Comparison of ENCODE assay signal across 1 cellular context in the genomic region with DNA sequence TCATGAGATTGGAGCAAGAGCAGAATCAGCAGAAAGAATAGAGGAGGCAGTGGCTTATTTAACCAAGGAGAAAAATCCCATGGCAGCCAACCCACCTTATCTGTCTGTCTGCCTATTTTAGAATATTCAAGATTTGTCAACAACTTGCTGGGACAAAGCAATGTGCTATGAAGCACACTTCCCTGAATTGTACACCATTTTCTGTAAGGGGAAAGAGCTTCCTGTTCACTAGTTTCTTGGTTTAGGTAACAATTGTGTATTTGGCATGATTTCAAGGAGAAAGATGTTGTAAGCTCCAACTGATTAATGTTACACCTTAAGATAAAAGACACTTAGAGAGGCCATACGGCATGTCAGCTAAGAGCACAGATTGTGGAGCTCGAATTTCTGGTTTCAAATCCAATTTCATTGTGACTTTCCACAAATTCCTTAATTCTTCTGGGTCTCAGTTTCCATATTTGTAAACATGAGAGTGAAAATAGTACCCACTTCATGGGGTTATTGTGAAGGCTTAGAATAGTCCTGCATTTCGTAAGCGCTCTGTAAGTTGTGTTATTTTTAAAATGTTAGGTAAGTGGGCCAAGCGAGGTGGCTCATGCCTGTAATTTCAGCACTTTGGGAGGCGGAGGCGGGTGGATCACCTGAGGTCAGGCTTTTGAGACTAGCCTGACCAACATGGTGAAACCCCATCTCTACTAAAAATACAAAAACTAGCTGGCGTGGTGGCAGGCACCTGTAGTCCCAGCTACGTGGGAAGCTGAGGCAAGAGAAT.
TF ChIP-seq lines count a peak whose summit lies in the region.

No MANE protein-coding gene starts in this region.

TF ChIP-seq in GM12878, 131 proteins besides CTCF, POLR2A, EP300 and RAD21:
- TF ChIP-seq POLR2AphosphoS2 (IDR thresholded peaks at IDR 0.05; ENCODE audit: low read depth, low read length) (no peak), NBN (IDR thresholded peaks at IDR 0.05) (no peak), CHD1 (IDR thresholded peaks at IDR 0.05; ENCODE audit: low read depth, low read length) (no peak), NFIC (IDR thresholded peaks at IDR 0.05; ENCODE audit: low read depth, low read length) (peak; percentile 65; the same call in 1 of the 2 replicates), CREM (IDR thresholded peaks at IDR 0.05; ENCODE audit: low read depth) (peak; percentile 63), GABPA (IDR thresholded peaks at IDR 0.05; ENCODE audit: low read depth) (peak; percentile 11; the same call in 1 of the 2 replicates), JUNB (IDR thresholded peaks at IDR 0.05) (peak; percentile 64), PML (IDR thresholded peaks at IDR 0.05; ENCODE audit: low read length) (no peak), IKZF2 (IDR thresholded peaks at IDR 0.05) (peak in 1 of 2 experiments; percentile 16; a peak in 2 of 4 replicates), EED (IDR thresholded peaks at IDR 0.05; ENCODE audit: low read depth) (peak; percentile 79), MEF2A (IDR thresholded peaks at IDR 0.05; ENCODE audit: insufficient read depth, low read depth, low read length) (peak; percentile 64; the same call in 1 of the 2 replicates), NR2F1 (conservative IDR thresholded peaks at IDR 0.05) (0 out of 2 replicates have a peak, but pooled peaks have one; percentile 53), ZBED1 (IDR thresholded peaks at IDR 0.05; ENCODE audit: borderline replicate concordance) (peak; percentile 63; the same call in 1 of the 2 replicates), CBFB (IDR thresholded peaks at IDR 0.05; ENCODE audit: low read depth) (peak; percentile 68), ATF2 (IDR thresholded peaks at IDR 0.05; ENCODE audit: low read length) (peak; percentile 54; the same call in 1 of the 2 replicates), EGR1 (IDR thresholded peaks at IDR 0.05; ENCODE audit: borderline replicate concordance in 1 of 2, low read depth in 2 of 2, low read length in 2 of 2) (0 out of 3 replicates have a peak, but pooled peaks of 1 of the 2 experiments have one; percentile 26), RUNX3 (IDR thresholded peaks at IDR 0.05; ENCODE audit: low read length) (peak; percentile 72), BHLHE40 (IDR thresholded peaks at IDR 0.05; ENCODE audit: borderline replicate concordance in 1 of 2, low read depth in 2 of 2, low read length in 1 of 2) (peak in 1 of 2 experiments; percentile 57; a peak in 1 of 4 replicates), MTA3 (IDR thresholded peaks at IDR 0.05; ENCODE audit: borderline replicate concordance, low read length) (no peak), ETV6 (conservative IDR thresholded peaks at IDR 0.05 in 1 of 2, IDR thresholded peaks at IDR 0.05 in 1 of 2; ENCODE audit: borderline replicate concordance in 1 of 2, low read depth in 1 of 2) (peak in 1 of 2 experiments; percentile 58; a peak in 1 of 4 replicates)
- TF ChIP-seq, protein P1, sequence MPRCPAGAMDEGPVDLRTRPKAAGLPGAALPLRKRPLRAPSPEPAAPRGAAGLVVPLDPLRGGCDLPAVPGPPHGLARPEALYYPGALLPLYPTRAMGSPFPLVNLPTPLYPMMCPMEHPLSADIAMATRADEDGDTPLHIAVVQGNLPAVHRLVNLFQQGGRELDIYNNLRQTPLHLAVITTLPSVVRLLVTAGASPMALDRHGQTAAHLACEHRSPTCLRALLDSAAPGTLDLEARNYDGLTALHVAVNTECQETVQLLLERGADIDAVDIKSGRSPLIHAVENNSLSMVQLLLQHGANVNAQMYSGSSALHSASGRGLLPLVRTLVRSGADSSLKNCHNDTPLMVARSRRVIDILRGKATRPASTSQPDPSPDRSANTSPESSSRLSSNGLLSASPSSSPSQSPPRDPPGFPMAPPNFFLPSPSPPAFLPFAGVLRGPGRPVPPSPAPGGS (IDR thresholded peaks at IDR 0.05; ENCODE audit: borderline replicate concordance, insufficient read depth, low read depth, low read length, poor library complexity, severe bottlenecking) = peak; percentile 25
